Comparison of ENCODE assay signal across 1 cellular context in the genomic region with DNA sequence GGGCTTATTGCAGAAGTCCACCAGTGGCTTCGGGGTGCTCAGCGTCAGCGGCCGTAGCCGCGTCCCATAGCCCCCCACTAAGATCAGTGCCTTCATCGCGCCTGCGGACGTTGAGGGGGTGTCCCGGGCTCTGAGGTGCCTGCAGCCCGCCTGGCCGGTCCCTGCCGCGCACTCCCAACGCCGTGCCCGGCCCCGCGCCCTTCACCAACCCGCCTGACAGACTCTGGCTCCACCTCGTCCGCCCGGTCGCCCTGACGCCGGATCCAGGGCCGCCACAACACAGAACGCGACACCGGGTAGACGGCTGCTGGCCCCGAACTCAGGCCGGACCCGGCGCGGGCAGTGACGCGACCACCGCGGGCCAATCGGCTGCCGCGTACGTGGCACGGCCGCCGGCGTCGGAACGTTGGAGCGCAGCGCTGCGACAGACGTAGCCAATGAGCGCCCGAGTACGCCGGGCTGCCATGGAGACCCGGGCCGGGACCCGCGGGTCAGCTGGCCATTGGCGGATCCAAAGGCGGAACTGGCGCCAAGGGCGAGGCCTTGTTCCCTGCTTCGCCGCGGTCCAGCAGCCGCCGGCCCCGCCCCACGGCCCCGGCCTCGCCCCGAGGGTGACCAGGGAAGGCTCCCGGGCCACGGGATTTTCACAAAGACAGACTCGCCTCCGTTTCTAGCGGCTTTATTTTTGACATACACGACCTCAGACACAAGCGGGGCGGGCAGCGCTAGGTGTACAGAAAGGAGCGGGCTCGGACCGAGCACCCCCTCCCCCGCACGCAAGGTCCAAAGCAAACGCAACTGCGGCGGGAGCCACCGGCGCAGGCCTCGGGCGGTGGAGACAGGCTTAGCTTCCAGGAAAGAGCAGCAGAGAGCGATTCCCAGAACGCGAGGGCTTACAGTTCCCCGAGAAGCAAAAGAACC.
TF ChIP-seq lines count a peak whose summit lies in the region.

GMPPB (minus strand) TSS at position 321 of the 921 bp plus-strand sequence; CDS start at position 96, 225 bp downstream.

TF ChIP-seq in K562, 482 proteins besides CTCF, POLR2A, EP300 and RAD21 (continued from another document and continues in another):
- TF ChIP-seq ETS1 (conservative IDR thresholded peaks at IDR 0.05; ENCODE audit: control insufficient read depth, low read depth, low read length), result no peak; the same call in 1 of the 2 replicates
- 0 out of 4 replicates have a peak, but pooled peaks of 1 of the 2 experiments have one; percentile 33 for TF ChIP-seq ZNF639 (CRISPR knock-in tag; conservative IDR thresholded peaks at IDR 0.05 in 1 of 2, IDR thresholded peaks at IDR 0.05 in 1 of 2)
- TF ChIP-seq DDX20 (tag; IDR thresholded peaks at IDR 0.05; ENCODE audit: low read depth), result no peak
- no peak for TF ChIP-seq ZNF57 (CRISPR knock-in tag; IDR thresholded peaks at IDR 0.05)
- TF ChIP-seq PHB2 (IDR thresholded peaks at IDR 0.05; ENCODE audit: low read depth), result no peak
- TF ChIP-seq ATF3 (IDR thresholded peaks at IDR 0.05), result no peak
- no peak for TF ChIP-seq ATF3 (CRISPR knock-in tag; conservative IDR thresholded peaks at IDR 0.05)
- no peak for TF ChIP-seq IRF2 (CRISPR knock-in tag; IDR thresholded peaks at IDR 0.05)
- no peak for TF ChIP-seq HEY1 (CRISPR knock-in tag; IDR thresholded peaks at IDR 0.05; ENCODE audit: borderline replicate concordance)
- no peak for TF ChIP-seq NR3C1 (CRISPR knock-in tag; IDR thresholded peaks at IDR 0.05)
- TF ChIP-seq, protein P1, sequence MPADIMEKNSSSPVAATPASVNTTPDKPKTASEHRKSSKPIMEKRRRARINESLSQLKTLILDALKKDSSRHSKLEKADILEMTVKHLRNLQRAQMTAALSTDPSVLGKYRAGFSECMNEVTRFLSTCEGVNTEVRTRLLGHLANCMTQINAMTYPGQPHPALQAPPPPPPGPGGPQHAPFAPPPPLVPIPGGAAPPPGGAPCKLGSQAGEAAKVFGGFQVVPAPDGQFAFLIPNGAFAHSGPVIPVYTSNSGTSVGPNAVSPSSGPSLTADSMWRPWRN (IDR thresholded peaks at IDR 0.05; ENCODE audit: low read depth), result no peak
- TF ChIP-seq, protein P2, sequence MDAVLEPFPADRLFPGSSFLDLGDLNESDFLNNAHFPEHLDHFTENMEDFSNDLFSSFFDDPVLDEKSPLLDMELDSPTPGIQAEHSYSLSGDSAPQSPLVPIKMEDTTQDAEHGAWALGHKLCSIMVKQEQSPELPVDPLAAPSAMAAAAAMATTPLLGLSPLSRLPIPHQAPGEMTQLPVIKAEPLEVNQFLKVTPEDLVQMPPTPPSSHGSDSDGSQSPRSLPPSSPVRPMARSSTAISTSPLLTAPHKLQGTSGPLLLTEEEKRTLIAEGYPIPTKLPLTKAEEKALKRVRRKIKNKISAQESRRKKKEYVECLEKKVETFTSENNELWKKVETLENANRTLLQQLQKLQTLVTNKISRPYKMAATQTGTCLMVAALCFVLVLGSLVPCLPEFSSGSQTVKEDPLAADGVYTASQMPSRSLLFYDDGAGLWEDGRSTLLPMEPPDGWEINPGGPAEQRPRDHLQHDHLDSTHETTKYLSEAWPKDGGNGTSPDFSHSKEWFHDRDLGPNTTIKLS (IDR thresholded peaks at IDR 0.05; ENCODE audit: borderline replicate concordance, low read depth), result peak; percentile 99
- TF ChIP-seq RBM39 (optimal IDR thresholded peaks at IDR 0.05; ENCODE audit: low read depth, low read length), result no peak
- no peak for TF ChIP-seq ZSCAN29 (IDR thresholded peaks at IDR 0.05)
- TF ChIP-seq PKNOX1 (IDR thresholded peaks at IDR 0.05), result 0 out of 2 replicates have a peak, but pooled peaks have one; percentile 30
- TF ChIP-seq ETV1 (tag; conservative IDR thresholded peaks at IDR 0.05; ENCODE audit: low read depth), result no peak
- TF ChIP-seq, protein P3, sequence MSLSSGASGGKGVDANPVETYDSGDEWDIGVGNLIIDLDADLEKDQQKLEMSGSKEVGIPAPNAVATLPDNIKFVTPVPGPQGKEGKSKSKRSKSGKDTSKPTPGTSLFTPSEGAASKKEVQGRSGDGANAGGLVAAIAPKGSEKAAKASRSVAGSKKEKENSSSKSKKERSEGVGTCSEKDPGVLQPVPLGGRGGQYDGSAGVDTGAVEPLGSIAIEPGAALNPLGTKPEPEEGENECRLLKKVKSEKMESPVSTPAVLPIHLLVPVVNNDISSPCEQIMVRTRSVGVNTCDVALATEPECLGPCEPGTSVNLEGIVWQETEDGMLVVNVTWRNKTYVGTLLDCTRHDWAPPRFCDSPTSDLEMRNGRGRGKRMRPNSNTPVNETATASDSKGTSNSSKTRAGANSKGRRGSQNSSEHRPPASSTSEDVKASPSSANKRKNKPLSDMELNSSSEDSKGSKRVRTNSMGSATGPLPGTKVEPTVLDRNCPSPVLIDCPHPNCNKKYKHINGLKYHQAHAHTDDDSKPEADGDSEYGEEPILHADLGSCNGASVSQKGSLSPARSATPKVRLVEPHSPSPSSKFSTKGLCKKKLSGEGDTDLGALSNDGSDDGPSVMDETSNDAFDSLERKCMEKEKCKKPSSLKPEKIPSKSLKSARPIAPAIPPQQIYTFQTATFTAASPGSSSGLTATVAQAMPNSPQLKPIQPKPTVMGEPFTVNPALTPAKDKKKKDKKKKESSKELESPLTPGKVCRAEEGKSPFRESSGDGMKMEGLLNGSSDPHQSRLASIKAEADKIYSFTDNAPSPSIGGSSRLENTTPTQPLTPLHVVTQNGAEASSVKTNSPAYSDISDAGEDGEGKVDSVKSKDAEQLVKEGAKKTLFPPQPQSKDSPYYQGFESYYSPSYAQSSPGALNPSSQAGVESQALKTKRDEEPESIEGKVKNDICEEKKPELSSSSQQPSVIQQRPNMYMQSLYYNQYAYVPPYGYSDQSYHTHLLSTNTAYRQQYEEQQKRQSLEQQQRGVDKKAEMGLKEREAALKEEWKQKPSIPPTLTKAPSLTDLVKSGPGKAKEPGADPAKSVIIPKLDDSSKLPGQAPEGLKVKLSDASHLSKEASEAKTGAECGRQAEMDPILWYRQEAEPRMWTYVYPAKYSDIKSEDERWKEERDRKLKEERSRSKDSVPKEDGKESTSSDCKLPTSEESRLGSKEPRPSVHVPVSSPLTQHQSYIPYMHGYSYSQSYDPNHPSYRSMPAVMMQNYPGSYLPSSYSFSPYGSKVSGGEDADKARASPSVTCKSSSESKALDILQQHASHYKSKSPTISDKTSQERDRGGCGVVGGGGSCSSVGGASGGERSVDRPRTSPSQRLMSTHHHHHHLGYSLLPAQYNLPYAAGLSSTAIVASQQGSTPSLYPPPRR (CRISPR knock-in tag; IDR thresholded peaks at IDR 0.05; ENCODE audit: borderline replicate concordance), result no peak
- TF ChIP-seq ZNF311 (CRISPR knock-in tag; IDR thresholded peaks at IDR 0.05), result no peak
- TF ChIP-seq TCF7 (IDR thresholded peaks at IDR 0.05; ENCODE audit: borderline replicate concordance), result no peak
- peak; percentile 67; the same call in 1 of the 2 replicates for TF ChIP-seq SPI1 (IDR thresholded peaks at IDR 0.05; ENCODE audit: borderline replicate concordance, low read depth, low read length)
- no peak for TF ChIP-seq DPF2 (IDR thresholded peaks at IDR 0.05)
- peak; percentile 84 for TF ChIP-seq PHF20 (IDR thresholded peaks at IDR 0.05; ENCODE audit: partially characterized antibody)
- no peak; the same call in 1 of the 2 replicates for TF ChIP-seq SMAD4 (CRISPR knock-in tag; conservative IDR thresholded peaks at IDR 0.05)
- no peak for TF ChIP-seq ZNF277 (CRISPR knock-in tag; IDR thresholded peaks at IDR 0.05; ENCODE audit: borderline replicate concordance)
- no peak for TF ChIP-seq PTRF (tag; IDR thresholded peaks at IDR 0.05)
- no peak for TF ChIP-seq SNIP1 (IDR thresholded peaks at IDR 0.05; ENCODE audit: low read depth)
- TF ChIP-seq SRSF1 (IDR thresholded peaks at IDR 0.05; ENCODE audit: low read depth, low read length), result no peak
- TF ChIP-seq, protein P4, sequence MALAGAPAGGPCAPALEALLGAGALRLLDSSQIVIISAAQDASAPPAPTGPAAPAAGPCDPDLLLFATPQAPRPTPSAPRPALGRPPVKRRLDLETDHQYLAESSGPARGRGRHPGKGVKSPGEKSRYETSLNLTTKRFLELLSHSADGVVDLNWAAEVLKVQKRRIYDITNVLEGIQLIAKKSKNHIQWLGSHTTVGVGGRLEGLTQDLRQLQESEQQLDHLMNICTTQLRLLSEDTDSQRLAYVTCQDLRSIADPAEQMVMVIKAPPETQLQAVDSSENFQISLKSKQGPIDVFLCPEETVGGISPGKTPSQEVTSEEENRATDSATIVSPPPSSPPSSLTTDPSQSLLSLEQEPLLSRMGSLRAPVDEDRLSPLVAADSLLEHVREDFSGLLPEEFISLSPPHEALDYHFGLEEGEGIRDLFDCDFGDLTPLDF (CRISPR knock-in tag; IDR thresholded peaks at IDR 0.05), result peak; percentile 47; the same call in 1 of the 2 replicates
- peak; percentile 51; the same call in 1 of the 2 replicates for TF ChIP-seq ARID1B (IDR thresholded peaks at IDR 0.05)
- TF ChIP-seq ZNF347 (CRISPR knock-in tag; IDR thresholded peaks at IDR 0.05; ENCODE audit: low read depth), result no peak
- TF ChIP-seq ZNF165 (CRISPR knock-in tag; IDR thresholded peaks at IDR 0.05; ENCODE audit: borderline replicate concordance), result no peak
- no peak; the same call in 1 of the 2 replicates for TF ChIP-seq FOXP1 (CRISPR knock-in tag; IDR thresholded peaks at IDR 0.05)
